3 cellular contexts compared by ENCODE assay signal in the genomic region with DNA sequence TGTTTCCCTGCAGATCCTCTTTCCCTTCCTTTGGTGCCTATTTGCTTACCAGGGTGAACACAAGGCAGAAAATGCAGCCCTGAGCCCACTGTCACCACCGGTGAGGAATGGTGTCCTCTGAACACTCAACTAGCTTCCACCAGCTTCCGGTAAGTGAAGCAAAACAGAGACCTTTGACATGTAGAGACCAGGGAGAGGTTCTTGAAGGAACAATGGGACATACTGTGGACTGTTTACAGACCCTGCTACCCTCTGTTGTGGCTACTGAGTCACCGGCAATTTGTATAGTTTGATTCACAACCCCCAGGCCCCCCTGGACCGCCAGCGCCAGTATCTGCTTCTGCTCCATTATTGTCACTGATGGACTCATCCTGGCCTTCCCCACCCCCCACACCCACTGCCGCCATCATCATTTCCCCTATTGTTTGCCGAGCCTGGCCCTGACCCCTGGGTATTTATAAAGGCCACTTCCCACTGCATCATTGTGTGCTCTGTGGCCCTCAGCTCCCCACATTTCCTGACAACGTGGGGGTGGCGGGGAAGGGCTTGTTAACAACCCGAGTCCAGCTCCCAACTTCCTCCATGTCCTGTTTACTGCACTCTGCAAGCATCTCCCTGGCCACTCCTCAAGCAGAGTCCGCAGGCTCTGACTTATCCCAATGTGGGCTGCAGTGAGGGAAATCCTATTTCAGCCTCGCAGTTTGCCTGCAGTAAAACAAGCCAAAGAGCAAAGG.
TF ChIP-seq lines count a peak whose summit lies in the region.

No MANE protein-coding gene starts in this region.

TF ChIP-seq in IMR-90, 13 proteins besides CTCF, POLR2A, EP300 and RAD21:
- TF ChIP-seq MXI1 (IDR thresholded peaks at IDR 0.05; ENCODE audit: borderline replicate concordance, low read depth, low read length) = no peak
- TF ChIP-seq RFX5 (IDR thresholded peaks at IDR 0.05; ENCODE audit: low read depth, low read length) = no peak
- no peak for TF ChIP-seq SMC3 (IDR thresholded peaks at IDR 0.05; ENCODE audit: low read depth, low read length)
- no peak for TF ChIP-seq USF2 (IDR thresholded peaks at IDR 0.05; ENCODE audit: low read depth, low read length)
- no peak for TF ChIP-seq RCOR1 (IDR thresholded peaks at IDR 0.05; ENCODE audit: insufficient replicate concordance, low read length)
- no peak for TF ChIP-seq CEBPB (IDR thresholded peaks at IDR 0.05; ENCODE audit: low read depth, low read length)
- TF ChIP-seq, protein P1, sequence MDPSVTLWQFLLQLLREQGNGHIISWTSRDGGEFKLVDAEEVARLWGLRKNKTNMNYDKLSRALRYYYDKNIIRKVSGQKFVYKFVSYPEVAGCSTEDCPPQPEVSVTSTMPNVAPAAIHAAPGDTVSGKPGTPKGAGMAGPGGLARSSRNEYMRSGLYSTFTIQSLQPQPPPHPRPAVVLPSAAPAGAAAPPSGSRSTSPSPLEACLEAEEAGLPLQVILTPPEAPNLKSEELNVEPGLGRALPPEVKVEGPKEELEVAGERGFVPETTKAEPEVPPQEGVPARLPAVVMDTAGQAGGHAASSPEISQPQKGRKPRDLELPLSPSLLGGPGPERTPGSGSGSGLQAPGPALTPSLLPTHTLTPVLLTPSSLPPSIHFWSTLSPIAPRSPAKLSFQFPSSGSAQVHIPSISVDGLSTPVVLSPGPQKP (IDR thresholded peaks at IDR 0.05; ENCODE audit: borderline replicate concordance, low read depth, low read length) = no peak
- TF ChIP-seq NFE2L2 (IDR thresholded peaks at IDR 0.05; ENCODE audit: low read depth, low read length) = no peak
- TF ChIP-seq BHLHE40 (IDR thresholded peaks at IDR 0.05; ENCODE audit: low read depth, low read length) = no peak
- no peak for TF ChIP-seq MAFK (IDR thresholded peaks at IDR 0.05; ENCODE audit: low read depth, low read length)
- TF ChIP-seq FOS (IDR thresholded peaks at IDR 0.05; ENCODE audit: low read depth, low read length) = no peak
- no peak for TF ChIP-seq CHD1 (IDR thresholded peaks at IDR 0.05; ENCODE audit: low read depth, low read length)
- no peak for TF ChIP-seq MAZ (IDR thresholded peaks at IDR 0.05; ENCODE audit: borderline replicate concordance, low read depth, low read length)

TF ChIP-seq in HepG2, 621 proteins besides CTCF, POLR2A, EP300 and RAD21 (continues in another document):
- TF ChIP-seq SMAD1 (CRISPR knock-in tag; IDR thresholded peaks at IDR 0.05; ENCODE audit: borderline replicate concordance, low read depth) = no peak
- no peak for TF ChIP-seq ZNF143 (CRISPR knock-in tag; IDR thresholded peaks at IDR 0.05)
- no peak for TF ChIP-seq POLR2AphosphoS5 (IDR thresholded peaks at IDR 0.05; ENCODE audit: low read depth, low read length)
- no peak for TF ChIP-seq KLF16 (CRISPR knock-in tag; IDR thresholded peaks at IDR 0.05)
- TF ChIP-seq ZMYM3 (CRISPR knock-in tag; IDR thresholded peaks at IDR 0.05) = no peak
- no peak for TF ChIP-seq ZBTB4 (CRISPR knock-in tag; IDR thresholded peaks at IDR 0.05; ENCODE audit: borderline replicate concordance)
- TF ChIP-seq MIER2 (CRISPR knock-in tag; IDR thresholded peaks at IDR 0.05) = no peak
- peak; percentile 21; the same call in 1 of the 2 replicates for TF ChIP-seq BHLHE40 (IDR thresholded peaks at IDR 0.05; ENCODE audit: low read length)
- TF ChIP-seq IKZF4 (CRISPR knock-in tag; IDR thresholded peaks at IDR 0.05; ENCODE audit: borderline replicate concordance, low read depth, not compliant biosample characterization) = no peak
- no peak for TF ChIP-seq IKZF1 (IDR thresholded peaks at IDR 0.05)
- no peak for TF ChIP-seq ZNF629 (CRISPR knock-in tag; conservative IDR thresholded peaks at IDR 0.05)
- TF ChIP-seq FOXA1 (IDR thresholded peaks at IDR 0.05) = no peak
- no peak for TF ChIP-seq FOXA1 (CRISPR knock-in tag; IDR thresholded peaks at IDR 0.05)
- no peak for TF ChIP-seq ZSCAN22 (CRISPR knock-in tag; IDR thresholded peaks at IDR 0.05)
- TF ChIP-seq, protein P2, sequence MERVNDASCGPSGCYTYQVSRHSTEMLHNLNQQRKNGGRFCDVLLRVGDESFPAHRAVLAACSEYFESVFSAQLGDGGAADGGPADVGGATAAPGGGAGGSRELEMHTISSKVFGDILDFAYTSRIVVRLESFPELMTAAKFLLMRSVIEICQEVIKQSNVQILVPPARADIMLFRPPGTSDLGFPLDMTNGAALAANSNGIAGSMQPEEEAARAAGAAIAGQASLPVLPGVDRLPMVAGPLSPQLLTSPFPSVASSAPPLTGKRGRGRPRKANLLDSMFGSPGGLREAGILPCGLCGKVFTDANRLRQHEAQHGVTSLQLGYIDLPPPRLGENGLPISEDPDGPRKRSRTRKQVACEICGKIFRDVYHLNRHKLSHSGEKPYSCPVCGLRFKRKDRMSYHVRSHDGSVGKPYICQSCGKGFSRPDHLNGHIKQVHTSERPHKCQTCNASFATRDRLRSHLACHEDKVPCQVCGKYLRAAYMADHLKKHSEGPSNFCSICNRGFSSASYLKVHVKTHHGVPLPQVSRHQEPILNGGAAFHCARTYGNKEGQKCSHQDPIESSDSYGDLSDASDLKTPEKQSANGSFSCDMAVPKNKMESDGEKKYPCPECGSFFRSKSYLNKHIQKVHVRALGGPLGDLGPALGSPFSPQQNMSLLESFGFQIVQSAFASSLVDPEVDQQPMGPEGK (CRISPR knock-in tag; IDR thresholded peaks at IDR 0.05) = peak; percentile 22; the same call in 1 of the 2 replicates
- no peak for TF ChIP-seq ZNF362 (CRISPR knock-in tag; IDR thresholded peaks at IDR 0.05; ENCODE audit: borderline replicate concordance)
- TF ChIP-seq ZNF441 (CRISPR knock-in tag; IDR thresholded peaks at IDR 0.05; ENCODE audit: borderline replicate concordance) = no peak
- TF ChIP-seq, protein P3, sequence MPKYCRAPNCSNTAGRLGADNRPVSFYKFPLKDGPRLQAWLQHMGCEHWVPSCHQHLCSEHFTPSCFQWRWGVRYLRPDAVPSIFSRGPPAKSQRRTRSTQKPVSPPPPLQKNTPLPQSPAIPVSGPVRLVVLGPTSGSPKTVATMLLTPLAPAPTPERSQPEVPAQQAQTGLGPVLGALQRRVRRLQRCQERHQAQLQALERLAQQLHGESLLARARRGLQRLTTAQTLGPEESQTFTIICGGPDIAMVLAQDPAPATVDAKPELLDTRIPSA (CRISPR knock-in tag; IDR thresholded peaks at IDR 0.05; ENCODE audit: borderline replicate concordance) = no peak
- TF ChIP-seq KDM1A (CRISPR knock-in tag; IDR thresholded peaks at IDR 0.05) = no peak
- TF ChIP-seq ZSCAN30 (CRISPR knock-in tag; IDR thresholded peaks at IDR 0.05) = no peak
- TF ChIP-seq RFXANK (CRISPR knock-in tag; IDR thresholded peaks at IDR 0.05) = no peak

TF ChIP-seq in WTC11, 78 proteins besides CTCF, POLR2A, EP300 and RAD21:
- no peak for TF ChIP-seq HMGA2 (CRISPR knock-in tag; IDR thresholded peaks at IDR 0.05)
- no peak for TF ChIP-seq NFE2L1 (CRISPR knock-in tag; IDR thresholded peaks at IDR 0.05)
- no peak for TF ChIP-seq ZNF263 (CRISPR knock-in tag; IDR thresholded peaks at IDR 0.05; ENCODE audit: low read depth)
- no peak for TF ChIP-seq FOXP1 (CRISPR knock-in tag; IDR thresholded peaks at IDR 0.05; ENCODE audit: borderline replicate concordance)
- TF ChIP-seq SMAD4 (CRISPR knock-in tag; IDR thresholded peaks at IDR 0.05) = no peak
- TF ChIP-seq EMX1 (CRISPR knock-in tag; IDR thresholded peaks at IDR 0.05) = no peak
- TF ChIP-seq MYBL2 (CRISPR knock-in tag; IDR thresholded peaks at IDR 0.05) = no peak
- TF ChIP-seq, protein P4, sequence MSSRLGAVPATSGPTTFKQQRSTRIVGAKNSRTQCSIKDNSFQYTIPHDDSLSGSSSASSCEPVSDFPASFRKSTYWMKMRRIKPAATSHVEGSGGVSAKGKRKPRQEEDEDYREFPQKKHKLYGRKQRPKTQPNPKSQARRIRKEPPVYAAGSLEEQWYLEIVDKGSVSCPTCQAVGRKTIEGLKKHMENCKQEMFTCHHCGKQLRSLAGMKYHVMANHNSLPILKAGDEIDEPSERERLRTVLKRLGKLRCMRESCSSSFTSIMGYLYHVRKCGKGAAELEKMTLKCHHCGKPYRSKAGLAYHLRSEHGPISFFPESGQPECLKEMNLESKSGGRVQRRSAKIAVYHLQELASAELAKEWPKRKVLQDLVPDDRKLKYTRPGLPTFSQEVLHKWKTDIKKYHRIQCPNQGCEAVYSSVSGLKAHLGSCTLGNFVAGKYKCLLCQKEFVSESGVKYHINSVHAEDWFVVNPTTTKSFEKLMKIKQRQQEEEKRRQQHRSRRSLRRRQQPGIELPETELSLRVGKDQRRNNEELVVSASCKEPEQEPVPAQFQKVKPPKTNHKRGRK (CRISPR knock-in tag; IDR thresholded peaks at IDR 0.05; ENCODE audit: borderline replicate concordance) = no peak
- TF ChIP-seq, protein P5, sequence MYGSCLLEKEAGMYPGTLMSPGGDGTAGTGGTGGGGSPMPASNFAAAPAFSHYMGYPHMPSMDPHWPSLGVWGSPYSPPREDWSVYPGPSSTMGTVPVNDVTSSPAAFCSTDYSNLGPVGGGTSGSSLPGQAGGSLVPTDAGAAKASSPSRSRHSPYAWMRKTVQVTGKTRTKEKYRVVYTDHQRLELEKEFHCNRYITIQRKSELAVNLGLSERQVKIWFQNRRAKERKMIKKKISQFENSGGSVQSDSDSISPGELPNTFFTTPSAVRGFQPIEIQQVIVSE (CRISPR knock-in tag; IDR thresholded peaks at IDR 0.05; ENCODE audit: borderline replicate concordance) = no peak
- TF ChIP-seq, protein P6, sequence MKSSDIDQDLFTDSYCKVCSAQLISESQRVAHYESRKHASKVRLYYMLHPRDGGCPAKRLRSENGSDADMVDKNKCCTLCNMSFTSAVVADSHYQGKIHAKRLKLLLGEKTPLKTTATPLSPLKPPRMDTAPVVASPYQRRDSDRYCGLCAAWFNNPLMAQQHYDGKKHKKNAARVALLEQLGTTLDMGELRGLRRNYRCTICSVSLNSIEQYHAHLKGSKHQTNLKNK (CRISPR knock-in tag; IDR thresholded peaks at IDR 0.05) = no peak
- TF ChIP-seq ZNF121 (CRISPR knock-in tag; IDR thresholded peaks at IDR 0.05) = no peak
- no peak for TF ChIP-seq NR3C1 (CRISPR knock-in tag; conservative IDR thresholded peaks at IDR 0.05; ENCODE audit: low read depth)
- TF ChIP-seq, protein P7, sequence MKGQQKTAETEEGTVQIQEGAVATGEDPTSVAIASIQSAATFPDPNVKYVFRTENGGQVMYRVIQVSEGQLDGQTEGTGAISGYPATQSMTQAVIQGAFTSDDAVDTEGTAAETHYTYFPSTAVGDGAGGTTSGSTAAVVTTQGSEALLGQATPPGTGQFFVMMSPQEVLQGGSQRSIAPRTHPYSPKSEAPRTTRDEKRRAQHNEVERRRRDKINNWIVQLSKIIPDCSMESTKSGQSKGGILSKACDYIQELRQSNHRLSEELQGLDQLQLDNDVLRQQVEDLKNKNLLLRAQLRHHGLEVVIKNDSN (CRISPR knock-in tag; IDR thresholded peaks at IDR 0.05) = no peak
- no peak for TF ChIP-seq FOXP4 (CRISPR knock-in tag; IDR thresholded peaks at IDR 0.05)
- TF ChIP-seq, protein P8, sequence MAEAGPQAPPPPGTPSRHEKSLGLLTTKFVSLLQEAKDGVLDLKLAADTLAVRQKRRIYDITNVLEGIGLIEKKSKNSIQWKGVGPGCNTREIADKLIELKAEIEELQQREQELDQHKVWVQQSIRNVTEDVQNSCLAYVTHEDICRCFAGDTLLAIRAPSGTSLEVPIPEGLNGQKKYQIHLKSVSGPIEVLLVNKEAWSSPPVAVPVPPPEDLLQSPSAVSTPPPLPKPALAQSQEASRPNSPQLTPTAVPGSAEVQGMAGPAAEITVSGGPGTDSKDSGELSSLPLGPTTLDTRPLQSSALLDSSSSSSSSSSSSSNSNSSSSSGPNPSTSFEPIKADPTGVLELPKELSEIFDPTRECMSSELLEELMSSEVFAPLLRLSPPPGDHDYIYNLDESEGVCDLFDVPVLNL (CRISPR knock-in tag; IDR thresholded peaks at IDR 0.05; ENCODE audit: borderline replicate concordance, low read depth) = no peak
- TF ChIP-seq, protein P9, sequence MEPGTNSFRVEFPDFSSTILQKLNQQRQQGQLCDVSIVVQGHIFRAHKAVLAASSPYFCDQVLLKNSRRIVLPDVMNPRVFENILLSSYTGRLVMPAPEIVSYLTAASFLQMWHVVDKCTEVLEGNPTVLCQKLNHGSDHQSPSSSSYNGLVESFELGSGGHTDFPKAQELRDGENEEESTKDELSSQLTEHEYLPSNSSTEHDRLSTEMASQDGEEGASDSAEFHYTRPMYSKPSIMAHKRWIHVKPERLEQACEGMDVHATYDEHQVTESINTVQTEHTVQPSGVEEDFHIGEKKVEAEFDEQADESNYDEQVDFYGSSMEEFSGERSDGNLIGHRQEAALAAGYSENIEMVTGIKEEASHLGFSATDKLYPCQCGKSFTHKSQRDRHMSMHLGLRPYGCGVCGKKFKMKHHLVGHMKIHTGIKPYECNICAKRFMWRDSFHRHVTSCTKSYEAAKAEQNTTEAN (CRISPR knock-in tag; IDR thresholded peaks at IDR 0.05) = no peak
- TF ChIP-seq ZNF423 (CRISPR knock-in tag; IDR thresholded peaks at IDR 0.05) = no peak
- TF ChIP-seq, protein P10, sequence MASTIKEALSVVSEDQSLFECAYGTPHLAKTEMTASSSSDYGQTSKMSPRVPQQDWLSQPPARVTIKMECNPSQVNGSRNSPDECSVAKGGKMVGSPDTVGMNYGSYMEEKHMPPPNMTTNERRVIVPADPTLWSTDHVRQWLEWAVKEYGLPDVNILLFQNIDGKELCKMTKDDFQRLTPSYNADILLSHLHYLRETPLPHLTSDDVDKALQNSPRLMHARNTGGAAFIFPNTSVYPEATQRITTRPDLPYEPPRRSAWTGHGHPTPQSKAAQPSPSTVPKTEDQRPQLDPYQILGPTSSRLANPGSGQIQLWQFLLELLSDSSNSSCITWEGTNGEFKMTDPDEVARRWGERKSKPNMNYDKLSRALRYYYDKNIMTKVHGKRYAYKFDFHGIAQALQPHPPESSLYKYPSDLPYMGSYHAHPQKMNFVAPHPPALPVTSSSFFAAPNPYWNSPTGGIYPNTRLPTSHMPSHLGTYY (CRISPR knock-in tag; IDR thresholded peaks at IDR 0.05) = no peak
